Comparison of ENCODE assay signal across 1 cellular context in genomic region chr15:63203451-63204090, GRCh38.
TF ChIP-seq lines count a peak whose summit lies in the region.

No MANE protein-coding gene starts in this region.

TF ChIP-seq in GM12878, 131 proteins besides CTCF, POLR2A, EP300 and RAD21 (continued from another document and continues in another):
- TF ChIP-seq ZBTB40 (IDR thresholded peaks at IDR 0.05; ENCODE audit: borderline replicate concordance) (no peak), EGR1 (IDR thresholded peaks at IDR 0.05; ENCODE audit: borderline replicate concordance in 1 of 2, low read depth in 2 of 2, low read length in 2 of 2) (no peak), RFX5 (IDR thresholded peaks at IDR 0.05; ENCODE audit: low read depth, low read length) (no peak), ZSCAN29 (IDR thresholded peaks at IDR 0.05) (no peak), RAD51 (IDR thresholded peaks at IDR 0.05) (no peak), YBX1 (IDR thresholded peaks at IDR 0.05) (no peak), CHD4 (IDR thresholded peaks at IDR 0.05) (no peak), BRCA1 (IDR thresholded peaks at IDR 0.05; ENCODE audit: low read depth, low read length) (no peak), ZBTB4 (CRISPR knock-in tag; IDR thresholded peaks at IDR 0.05) (no peak), SIN3A (IDR thresholded peaks at IDR 0.05; ENCODE audit: low read depth, low read length) (no peak), STAT1 (conservative IDR thresholded peaks at IDR 0.05) (no peak), TCF7 (IDR thresholded peaks at IDR 0.05; ENCODE audit: borderline replicate concordance) (no peak), CUX1 (IDR thresholded peaks at IDR 0.05; ENCODE audit: insufficient replicate concordance, low read depth, low read length) (no peak), CEBPZ (IDR thresholded peaks at IDR 0.05; ENCODE audit: low read depth, low read length) (no peak), SPI1 (IDR thresholded peaks at IDR 0.05; ENCODE audit: borderline replicate concordance, insufficient read depth, low read depth, low read length) (no peak), TBL1XR1 (IDR thresholded peaks at IDR 0.05; ENCODE audit: low read depth, low read length) (no peak), HCFC1 (IDR thresholded peaks at IDR 0.05; ENCODE audit: low read length) (no peak), NFIC (IDR thresholded peaks at IDR 0.05; ENCODE audit: low read depth, low read length) (no peak), EED (IDR thresholded peaks at IDR 0.05; ENCODE audit: low read depth) (0 out of 2 replicates have a peak, but pooled peaks have one; percentile 21), GABPA (IDR thresholded peaks at IDR 0.05; ENCODE audit: low read depth) (no peak), IRF5 (IDR thresholded peaks at IDR 0.05; ENCODE audit: borderline replicate concordance) (peak; percentile 57; the same call in 1 of the 2 replicates), SMC3 (IDR thresholded peaks at IDR 0.05; ENCODE audit: borderline replicate concordance, low read length) (no peak), CEBPB (IDR thresholded peaks at IDR 0.05; ENCODE audit: borderline replicate concordance in 1 of 2, low read depth in 2 of 2, low read length in 2 of 2) (no peak), PBX3 (IDR thresholded peaks at IDR 0.05; ENCODE audit: insufficient replicate concordance, low read depth, low read length) (no peak), ZNF687 (IDR thresholded peaks at IDR 0.05) (no peak), MLLT1 (IDR thresholded peaks at IDR 0.05) (no peak)
